Comparison of ENCODE assay signal across 6 cellular contexts in genomic region chr9:104245925-104246324, GRCh38.
"Had no signal": no experiment of that assay in that cellular context is flagged by ENCODE, and none has a peak within 500 bp of the region (broad histone marks: within the 10 kb centered on the region; RNA-seq: fewer than 3 reads in every experiment).

No MANE protein-coding gene starts in this region.

- FAIRE-seq: HTR-8/SVneo had no signal

- H3K4me3 Mint-ChIP-seq: IgD-negative memory B cell had no signal

- H3K27ac ChIP-seq: HL-60 had no signal

- DNase-seq: IMR-90, KBM-7, KG1 had no signal

- H3K27me3 Mint-ChIP-seq: IgD-negative memory B cell had no signal

- H3K36me3 Mint-ChIP-seq: IgD-negative memory B cell had no signal
